In genomic region chr20:33811763-33812672, GRCh38 we compare ENCODE assay signal across 8 cellular contexts. TPM values are rescaled to one million over a fixed set of nuclear protein-coding genes. Genes with fewer than 3 reads are reported as not detected.
DNase-seq lines count a peak whose midpoint lies in the region; FAIRE-seq and TF ChIP-seq lines count a peak whose summit lies in the region.

No MANE protein-coding gene starts in this region.

- no peaks in the 10 kb centered on the region for H3K9me3 Mint-ChIP-seq in chondrocyte (ENCODE audit: low read depth)

- FAIRE-seq in GM18507 (lab: Jason Lieb, UNC): peak; percentile 18

- peak overlapping the region; percentile 100 for H3K4me3 Mint-ChIP-seq in chondrocyte (ENCODE audit: unreplicated experiment)

- DNase-seq in GM18507 (ENCODE audit: extremely low spot score, insufficient read length, low read depth): no peak
- DNase-seq in HS-27A (ENCODE audit: low read depth): peak; percentile 75
- peak; percentile 14 for DNase-seq in T-helper 22 cell (ENCODE audit: low read depth)
- no peak for DNase-seq in chondrocyte (ENCODE audit: low spot score)
- DNase-seq in left kidney (ENCODE audit: low read depth, low spot score): peak; percentile 45
- peak; percentile 18 for DNase-seq in stimulated activated CD4-positive, alpha-beta T cell treated with anti-CD3 and anti-CD28 coated beads, Interleukin-4, amount 100 ng/mL, for 1 hour
- no peak for DNase-seq in DMS79 (lab: John Stamatoyannopoulos, UW)
- no peak for DNase-seq in cerebellar cortex (ENCODE audit: low spot score)

- H3K27ac Mint-ChIP-seq in chondrocyte (ENCODE audit: unreplicated experiment): peak overlapping the region; percentile 99

- TF ChIP-seq CTCF in chondrocyte (IDR thresholded peaks at IDR 0.05): no peak

- no peaks in the 10 kb centered on the region for H3K27me3 Mint-ChIP-seq in chondrocyte (ENCODE audit: low read depth)

- peaks cover 47% of the 10 kb centered on the region for H3K4me1 Mint-ChIP-seq in chondrocyte (ENCODE audit: low read depth)

- peaks cover 6% of the 10 kb centered on the region for H3K36me3 Mint-ChIP-seq in chondrocyte (ENCODE audit: low read depth)

RNA-seq across cellular contexts. Expression of gene CHMP4B, which starts 0.9 kb away (rescaled TPM):
- 78.8 to 124 TPM (median 122 TPM) in 3 replicates for total RNA-seq in chondrocyte

Comparison
In these comparisons a context has a peak if more than half of its experiments do, and no peak if none do; other contexts are left out.
1. DNase-seq: peak in HS-27A (single experiment), T-helper 22 cell (single experiment), left kidney (single experiment) and stimulated activated CD4-positive, alpha-beta T cell treated with anti-CD3 and anti-CD28 coated beads, Interleukin-4, amount 100 ng/mL, for 1 hour (single experiment); none in GM18507 (single experiment), chondrocyte (single experiment), DMS79 (single experiment) and cerebellar cortex (single experiment).